In the genomic region with DNA sequence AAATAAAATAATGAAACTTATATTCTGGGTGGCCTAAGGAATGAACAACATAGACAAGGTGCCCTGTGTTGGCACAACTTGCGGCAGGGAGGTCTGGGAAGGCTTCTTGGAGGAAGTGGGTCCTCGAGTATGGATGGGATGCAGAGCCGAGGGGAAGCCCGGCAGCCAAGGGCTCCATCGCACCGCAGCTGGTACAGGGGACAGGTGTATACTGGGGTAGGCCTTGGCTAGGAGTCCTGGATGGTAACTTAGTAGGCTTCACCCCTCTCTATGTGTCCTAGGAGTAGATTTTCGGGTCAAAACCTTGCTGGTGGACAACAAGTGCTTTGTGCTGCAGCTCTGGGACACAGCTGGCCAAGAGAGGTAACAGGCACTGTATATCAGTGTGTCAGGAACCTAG, we compare ENCODE assay signal across 17 cellular contexts. TPM values are rescaled to one million over a fixed set of nuclear protein-coding genes. Genes with fewer than 3 reads are reported as not detected.
DNase-seq lines count a peak whose midpoint lies in the region; ATAC-seq and TF ChIP-seq lines count a peak whose summit lies in the region.
"Had no signal": no experiment of that assay in that cellular context is flagged by ENCODE, and none has a peak within 500 bp of the region (broad histone marks: within the 10 kb centered on the region; RNA-seq: fewer than 3 reads in every experiment).

No MANE protein-coding gene starts in this region.

- CTCF ChIA-PET in WTC11 (lab: Charles Lee), result interaction anchor here (1.5 to 2.7 kb wide), 5 partner anchors 33 to 111 kb away, joined by 3 to 18 read pairs (median 13); no protein-coding TSS in a partner anchor

- H3K27ac Mint-ChIP-seq in activated naive CD8-positive, alpha-beta T cell treated with anti-CD3 and anti-CD28 coated beads, Interleukin-2, amount 50 U/mL, for 24 hours, result peak overlapping the region; percentile 40
- no peak overlapping the region for H3K27ac Mint-ChIP-seq in activated naive CD8-positive, alpha-beta T cell treated with anti-CD3 and anti-CD28 coated beads for 36 hours
- peak overlapping the region; percentile 82 for H3K27ac Mint-ChIP-seq in T-helper 17 cell
- H3K27ac Mint-ChIP-seq in neural crest cell (ENCODE audit: unreplicated experiment), result peak overlapping the region; percentile 35
- H3K27ac Mint-ChIP-seq in type B pancreatic cell, result peak overlapping the region; percentile 36
- no peak overlapping the region for H3K27ac Mint-ChIP-seq in WTC11
- H3K27ac Mint-ChIP-seq: CD8-positive, alpha-beta T cell had no signal

- H3K4me3 Mint-ChIP-seq in activated naive CD8-positive, alpha-beta T cell treated with anti-CD3 and anti-CD28 coated beads, Interleukin-2, amount 50 U/mL, for 24 hours, result no peak overlapping the region
- no peak overlapping the region for H3K4me3 Mint-ChIP-seq in activated naive CD8-positive, alpha-beta T cell treated with anti-CD3 and anti-CD28 coated beads for 36 hours
- no peak overlapping the region for H3K4me3 Mint-ChIP-seq in T-helper 17 cell
- no peak overlapping the region for H3K4me3 Mint-ChIP-seq in neural crest cell
- H3K4me3 Mint-ChIP-seq in type B pancreatic cell, result no peak overlapping the region
- no peak overlapping the region for H3K4me3 Mint-ChIP-seq in WTC11
- H3K4me3 Mint-ChIP-seq: CD8-positive, alpha-beta T cell had no signal

- TF ChIP-seq CTCF in neural crest cell (conservative IDR thresholded peaks at IDR 0.05), result no peak
- TF ChIP-seq CTCF in type B pancreatic cell (conservative IDR thresholded peaks at IDR 0.05), result no peak
- no peak for TF ChIP-seq CTCF in WTC11 (IDR thresholded peaks at IDR 0.05)

- H3K27me3 Mint-ChIP-seq in activated naive CD8-positive, alpha-beta T cell treated with anti-CD3 and anti-CD28 coated beads, Interleukin-2, amount 50 U/mL, for 24 hours, result no peaks in the 10 kb centered on the region
- H3K27me3 Mint-ChIP-seq in activated naive CD8-positive, alpha-beta T cell treated with anti-CD3 and anti-CD28 coated beads for 36 hours, result no peaks in the 10 kb centered on the region
- H3K27me3 Mint-ChIP-seq in T-helper 17 cell (no peaks in the 10 kb centered on the region), neural crest cell (ENCODE audit: low read depth) (peaks cover 6% of the 10 kb centered on the region), type B pancreatic cell (no peaks in the 10 kb centered on the region), WTC11 (ENCODE audit: low read depth) (peaks cover 2% of the 10 kb centered on the region; the same call in 1 of the 2 replicates)

- POLR2A ChIA-PET in WTC11 (lab: Charles Lee), result interaction anchor here (0.6 kb wide), 1 partner anchor 148 kb away, joined by 3 read pairs; no protein-coding TSS in a partner anchor

- no peaks in the 10 kb centered on the region for H3K9me3 ChIP-seq in T-helper 17 cell (ENCODE audit: control insufficient read depth, low read length, poor library complexity, severe bottlenecking)
- H3K9me3 ChIP-seq: A549 had no signal

- peaks cover 31% of the 10 kb centered on the region for H3K4me1 Mint-ChIP-seq in activated naive CD8-positive, alpha-beta T cell treated with anti-CD3 and anti-CD28 coated beads, Interleukin-2, amount 50 U/mL, for 24 hours
- H3K4me1 Mint-ChIP-seq in activated naive CD8-positive, alpha-beta T cell treated with anti-CD3 and anti-CD28 coated beads for 36 hours, result peaks cover 3% of the 10 kb centered on the region
- peaks cover 21% of the 10 kb centered on the region for H3K4me1 Mint-ChIP-seq in T-helper 17 cell
- peaks cover 29% of the 10 kb centered on the region for H3K4me1 Mint-ChIP-seq in neural crest cell
- peaks cover 37% of the 10 kb centered on the region for H3K4me1 Mint-ChIP-seq in type B pancreatic cell (ENCODE audit: unreplicated experiment)
- H3K4me1 Mint-ChIP-seq in WTC11, result peaks cover 2% of the 10 kb centered on the region; the same call in 1 of the 2 replicates

- no peak for DNase-seq in activated naive CD8-positive, alpha-beta T cell treated with anti-CD3 and anti-CD28 coated beads, Interleukin-2, amount 50 U/mL, for 24 hours
- no peak for DNase-seq in activated naive CD8-positive, alpha-beta T cell treated with anti-CD3 and anti-CD28 coated beads for 36 hours
- DNase-seq in T-helper 17 cell, result no peak
- DNase-seq in neural crest cell (ENCODE audit: low read depth, low spot score), result no peak
- no peak for DNase-seq in type B pancreatic cell (ENCODE audit: extremely low spot score, unreplicated experiment)
- no peak for DNase-seq in WTC11 (ENCODE audit: low spot score)
- DNase-seq: CD8-positive, alpha-beta T cell; GDM1; GOT3; KBM-7; NCI-H1105; NCI-H1694 treated with DMSO at 0.1 percent for 48 hours; NCI-H345; NCI-H526 treated with DMSO at 0.1 percent for 48 hours had no signal

- ATAC-seq in activated naive CD8-positive, alpha-beta T cell treated with anti-CD3 and anti-CD28 coated beads, Interleukin-2, amount 50 U/mL, for 24 hours, result no peak
- ATAC-seq in T-helper 17 cell, result no peak
- no peak for ATAC-seq in HG03342 (IDR thresholded peaks at IDR 0.05; ENCODE audit: unreplicated experiment)
- no peak for ATAC-seq in WTC11
- ATAC-seq: A549; CD8-positive, alpha-beta T cell had no signal

- no peaks in the 10 kb centered on the region for H3K36me3 Mint-ChIP-seq in activated naive CD8-positive, alpha-beta T cell treated with anti-CD3 and anti-CD28 coated beads, Interleukin-2, amount 50 U/mL, for 24 hours (ENCODE audit: low read depth)
- H3K36me3 Mint-ChIP-seq in activated naive CD8-positive, alpha-beta T cell treated with anti-CD3 and anti-CD28 coated beads for 36 hours, result no peaks in the 10 kb centered on the region
- H3K36me3 Mint-ChIP-seq in T-helper 17 cell (ENCODE audit: low read depth), result no peaks in the 10 kb centered on the region
- H3K36me3 Mint-ChIP-seq in neural crest cell (ENCODE audit: low read depth), result no peaks in the 10 kb centered on the region
- no peaks in the 10 kb centered on the region for H3K36me3 Mint-ChIP-seq in type B pancreatic cell
- H3K36me3 Mint-ChIP-seq in WTC11, result no peaks in the 10 kb centered on the region
- H3K36me3 Mint-ChIP-seq: CD8-positive, alpha-beta T cell had no signal

- H3K9me3 Mint-ChIP-seq in activated naive CD8-positive, alpha-beta T cell treated with anti-CD3 and anti-CD28 coated beads, Interleukin-2, amount 50 U/mL, for 24 hours, result no peaks in the 10 kb centered on the region
- no peaks in the 10 kb centered on the region for H3K9me3 Mint-ChIP-seq in activated naive CD8-positive, alpha-beta T cell treated with anti-CD3 and anti-CD28 coated beads for 36 hours
- H3K9me3 Mint-ChIP-seq in neural crest cell, result no peaks in the 10 kb centered on the region
- no peaks in the 10 kb centered on the region for H3K9me3 Mint-ChIP-seq in type B pancreatic cell
- no peaks in the 10 kb centered on the region for H3K9me3 Mint-ChIP-seq in WTC11
- H3K9me3 Mint-ChIP-seq: CD8-positive, alpha-beta T cell had no signal

TF ChIP-seq in WTC11, 78 proteins besides CTCF, POLR2A, EP300 and RAD21 (continues in another document):
- TF ChIP-seq, protein P1, sequence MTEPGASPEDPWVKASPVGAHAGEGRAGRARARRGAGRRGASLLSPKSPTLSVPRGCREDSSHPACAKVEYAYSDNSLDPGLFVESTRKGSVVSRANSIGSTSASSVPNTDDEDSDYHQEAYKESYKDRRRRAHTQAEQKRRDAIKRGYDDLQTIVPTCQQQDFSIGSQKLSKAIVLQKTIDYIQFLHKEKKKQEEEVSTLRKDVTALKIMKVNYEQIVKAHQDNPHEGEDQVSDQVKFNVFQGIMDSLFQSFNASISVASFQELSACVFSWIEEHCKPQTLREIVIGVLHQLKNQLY (CRISPR knock-in tag; IDR thresholded peaks at IDR 0.05), result no peak
- no peak for TF ChIP-seq FOXK1 (CRISPR knock-in tag; IDR thresholded peaks at IDR 0.05)
- TF ChIP-seq KAT7 (CRISPR knock-in tag; IDR thresholded peaks at IDR 0.05; ENCODE audit: borderline replicate concordance), result no peak
- no peak for TF ChIP-seq ZNF671 (CRISPR knock-in tag; IDR thresholded peaks at IDR 0.05)
- TF ChIP-seq, protein P2, sequence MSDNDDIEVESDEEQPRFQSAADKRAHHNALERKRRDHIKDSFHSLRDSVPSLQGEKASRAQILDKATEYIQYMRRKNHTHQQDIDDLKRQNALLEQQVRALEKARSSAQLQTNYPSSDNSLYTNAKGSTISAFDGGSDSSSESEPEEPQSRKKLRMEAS (CRISPR knock-in tag; IDR thresholded peaks at IDR 0.05), result no peak
- TF ChIP-seq, protein P3, sequence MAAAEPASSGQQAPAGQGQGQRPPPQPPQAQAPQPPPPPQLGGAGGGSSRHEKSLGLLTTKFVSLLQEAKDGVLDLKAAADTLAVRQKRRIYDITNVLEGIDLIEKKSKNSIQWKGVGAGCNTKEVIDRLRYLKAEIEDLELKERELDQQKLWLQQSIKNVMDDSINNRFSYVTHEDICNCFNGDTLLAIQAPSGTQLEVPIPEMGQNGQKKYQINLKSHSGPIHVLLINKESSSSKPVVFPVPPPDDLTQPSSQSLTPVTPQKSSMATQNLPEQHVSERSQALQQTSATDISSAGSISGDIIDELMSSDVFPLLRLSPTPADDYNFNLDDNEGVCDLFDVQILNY (CRISPR knock-in tag; IDR thresholded peaks at IDR 0.05), result no peak
- TF ChIP-seq, protein P4, sequence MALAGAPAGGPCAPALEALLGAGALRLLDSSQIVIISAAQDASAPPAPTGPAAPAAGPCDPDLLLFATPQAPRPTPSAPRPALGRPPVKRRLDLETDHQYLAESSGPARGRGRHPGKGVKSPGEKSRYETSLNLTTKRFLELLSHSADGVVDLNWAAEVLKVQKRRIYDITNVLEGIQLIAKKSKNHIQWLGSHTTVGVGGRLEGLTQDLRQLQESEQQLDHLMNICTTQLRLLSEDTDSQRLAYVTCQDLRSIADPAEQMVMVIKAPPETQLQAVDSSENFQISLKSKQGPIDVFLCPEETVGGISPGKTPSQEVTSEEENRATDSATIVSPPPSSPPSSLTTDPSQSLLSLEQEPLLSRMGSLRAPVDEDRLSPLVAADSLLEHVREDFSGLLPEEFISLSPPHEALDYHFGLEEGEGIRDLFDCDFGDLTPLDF (CRISPR knock-in tag; IDR thresholded peaks at IDR 0.05), result no peak

RNA-seq across cellular contexts. Expression of a gene that starts 28.0 kb away (rescaled TPM):
- total RNA-seq in activated naive CD8-positive, alpha-beta T cell treated with anti-CD3 and anti-CD28 coated beads for 36 hours, result not detected
- total RNA-seq in T-helper 17 cell, result under 1 TPM; 0.21 to 0.77 TPM
- not detected in 2 replicates for total RNA-seq in neural crest cell
- 0.07 TPM in 1 of 2 replicates, not detected in the other for total RNA-seq in type B pancreatic cell (ENCODE audit: low replicate concordance)
- 0.07 to 0.11 TPM in 2 of 3 replicates, not detected in the other for total RNA-seq in WTC11 (2021)
- total RNA-seq: M059J had no signal

RNA-seq across cellular contexts. Expression of a gene that starts 47.1 kb away (rescaled TPM):
- total RNA-seq in activated naive CD8-positive, alpha-beta T cell treated with anti-CD3 and anti-CD28 coated beads for 36 hours, result 10 to 100 TPM; 12.6 to 13.0 TPM
- 100 to 1,000 TPM; 180 to 255 TPM for total RNA-seq in T-helper 17 cell
- total RNA-seq in neural crest cell, result 11.6 and 12.5 TPM in 2 replicates
- 76.3 and 185 TPM in 2 replicates for total RNA-seq in type B pancreatic cell (ENCODE audit: low replicate concordance)
- total RNA-seq in WTC11 (2021), result 35.9 to 75.1 TPM (median 38.1 TPM) in 3 replicates

Comparison
In these comparisons a context has a peak if more than half of its experiments do, and no peak if none do; other contexts are left out.
1. H3K27ac Mint-ChIP-seq: peak in activated naive CD8-positive, alpha-beta T cell treated with anti-CD3 and anti-CD28 coated beads, Interleukin-2, amount 50 U/mL, for 24 hours (single experiment), T-helper 17 cell (single experiment), neural crest cell (single experiment) and type B pancreatic cell (single experiment); none in activated naive CD8-positive, alpha-beta T cell treated with anti-CD3 and anti-CD28 coated beads for 36 hours (single experiment) and WTC11 (single experiment).